9 cellular contexts compared by ENCODE assay signal in the genomic region with DNA sequence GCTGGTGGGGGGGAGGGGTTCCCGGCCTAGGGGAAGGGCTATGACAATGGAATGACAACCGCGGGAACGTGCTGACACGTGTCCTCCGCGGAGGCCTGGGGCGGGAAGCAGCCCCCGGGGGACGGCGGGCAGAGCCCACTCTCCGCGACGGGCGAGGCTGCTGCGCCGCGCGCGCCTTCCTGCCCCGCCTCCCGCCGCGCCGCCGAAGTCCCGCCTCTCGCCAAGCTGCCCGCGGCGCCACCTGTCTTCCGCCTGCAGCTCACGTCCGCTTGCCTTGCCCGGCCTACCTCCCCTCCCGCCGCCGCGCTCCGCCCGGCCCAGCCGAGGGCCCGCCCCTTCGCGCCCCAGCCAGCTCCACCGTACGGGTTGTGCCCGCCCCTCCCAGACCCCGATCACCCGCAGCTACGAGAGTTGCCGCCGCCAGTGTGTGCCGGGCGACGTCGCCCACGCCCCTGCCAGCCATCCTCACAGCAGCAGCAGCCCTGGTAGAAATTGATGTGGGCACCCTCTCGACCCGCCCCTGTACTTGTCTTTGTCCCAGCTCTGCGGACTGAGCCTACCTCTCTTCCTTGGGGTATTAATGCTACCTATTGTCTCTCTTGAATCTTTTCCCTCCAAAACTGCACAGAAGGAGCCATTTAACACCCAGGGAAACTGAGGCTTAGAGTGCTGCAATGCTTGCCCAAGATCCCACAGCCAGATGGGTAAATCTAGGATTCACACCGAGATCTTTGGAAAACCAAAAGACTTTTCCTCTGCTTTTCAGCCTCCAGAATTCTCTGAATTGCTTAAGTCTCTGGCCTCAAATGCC. TPM values are rescaled to one million over a fixed set of nuclear protein-coding genes. Genes with fewer than 3 reads are reported as not detected.
DNase-seq lines count a peak whose midpoint lies in the region; ATAC-seq, FAIRE-seq and TF ChIP-seq lines count a peak whose summit lies in the region.
"Had no signal": no experiment of that assay in that cellular context is flagged by ENCODE, and none has a peak within 500 bp of the region (broad histone marks: within the 10 kb centered on the region; RNA-seq: fewer than 3 reads in every experiment).

PARP16 (minus strand) TSS at position 180 of the 811 bp plus-strand sequence. CDS start 457 bp downstream, outside the sequence.

- peak; percentile 38 for TF ChIP-seq CTCF in C4-2B (conservative IDR thresholded peaks at IDR 0.05)
- TF ChIP-seq CTCF in coronary artery (IDR thresholded peaks at IDR 0.05) = peak; percentile 18
- peak; percentile 71 for TF ChIP-seq CTCF in HepG2 (CRISPR knock-in tag; IDR thresholded peaks at IDR 0.05)

- TSS peak; percentile 71 for BruUV-seq in HepG2 (replicated peaks; lab: Mats Ljungman, UMichigan)

- H3K36me3 Mint-ChIP-seq in activated CD4-positive, alpha-beta T cell treated with anti-CD3 and anti-CD28 coated beads, Interleukin-2, amount 10 ng/mL, durations not matched to agents 24 days and 14 days (ENCODE audit: low read depth) = peaks cover 15% of the 10 kb centered on the region

- no peaks in the 10 kb centered on the region for H3K27me3 Mint-ChIP-seq in activated CD4-positive, alpha-beta T cell treated with anti-CD3 and anti-CD28 coated beads, Interleukin-2, amount 10 ng/mL, durations not matched to agents 24 days and 14 days

- no peaks in the 10 kb centered on the region for H4K20me1 ChIP-seq in HepG2 (ENCODE audit: insufficient read depth, low read length)

- TF ChIP-seq EP300 in HepG2 (IDR thresholded peaks at IDR 0.05; ENCODE audit: low read depth in 2 of 2, low read length in 2 of 2) (no peak), HepG2 (CRISPR knock-in tag; IDR thresholded peaks at IDR 0.05; ENCODE audit: borderline replicate concordance) (no peak)

- H3K4me1 Mint-ChIP-seq in activated CD4-positive, alpha-beta T cell treated with anti-CD3 and anti-CD28 coated beads, Interleukin-2, amount 10 ng/mL, durations not matched to agents 24 days and 14 days = peaks cover 27% of the 10 kb centered on the region

- H3K4me1 ChIP-seq in HepG2 (ENCODE audit: insufficient read depth, low read length) = peaks cover 46% of the 10 kb centered on the region

- H3K27ac Mint-ChIP-seq in activated CD4-positive, alpha-beta T cell treated with anti-CD3 and anti-CD28 coated beads, Interleukin-2, amount 10 ng/mL, durations not matched to agents 24 days and 14 days = peak within 1 kb of the TSS; percentile 86

- H3K27ac ChIP-seq in C4-2B (peak within 1 kb of the TSS; percentile 91), coronary artery (peak within 1 kb of the TSS; percentile 76 to 95), HepG2 (ENCODE audit: extremely low read length, insufficient read depth, low read length) (peak within 1 kb of the TSS; percentile 88)

- in situ Hi-C loops in HepG2 (cut with HindIII; ENCODE audit: extremely low pct_ligation_motif_present, low pct_unique_long_range_greater_than_20kb) = no loop called here

- no peaks in the 10 kb centered on the region for H3K9me3 Mint-ChIP-seq in activated CD4-positive, alpha-beta T cell treated with anti-CD3 and anti-CD28 coated beads, Interleukin-2, amount 10 ng/mL, durations not matched to agents 24 days and 14 days

- 15% methylated on average over 9 of the region's 62 CpGs for WGBS in HepG2 (ENCODE audit: low lambda C conversion rate)

- no peaks in the 10 kb centered on the region for H3K79me2 ChIP-seq in HepG2 (ENCODE audit: insufficient read depth, low read length)

- peak within 1 kb of the TSS; percentile 70 for H2AFZ ChIP-seq in HepG2 (ENCODE audit: low read length)

- FAIRE-seq in HepG2 (lab: Jason Lieb, UNC) = no peak
- FAIRE-seq: islet of Langerhans had no signal

- TF ChIP-seq POLR2A in HepG2 (IDR thresholded peaks at IDR 0.05; ENCODE audit: insufficient read depth in 1 of 2, low read depth in 2 of 2, low read length in 2 of 2) = peak; percentile 52 to 69

- TF ChIP-seq RAD21 in HepG2 (CRISPR knock-in tag; IDR thresholded peaks at IDR 0.05) = peak; percentile 46; the same call in 1 of the 2 replicates

- H3K4me3 ChIP-seq in coronary artery (peak within 1 kb of the TSS; percentile 94), HepG2 (replicated peaks in 1 of 3; ENCODE audit: insufficient read depth in 1 of 3, low read depth in 2 of 3, low read length in 3 of 3) (peak within 1 kb of the TSS; percentile 53 to 82 (median 78))

- H3K36me3 ChIP-seq in HepG2 (replicated peaks in 1 of 2; ENCODE audit: control insufficient read depth in 1 of 2, insufficient read depth in 2 of 2, low read length in 2 of 2) = no peaks in the 10 kb centered on the region

- intact Hi-C loops in activated CD4-positive, alpha-beta T cell treated with anti-CD3 and anti-CD28 coated beads, Interleukin-2, amount 10 ng/mL, durations not matched to agents 24 days and 14 days (cut with micrococcal nuclease) = loop anchor here (1.0 to 2.0 kb wide), 2 partner anchors 8 to 154 kb away; partner anchors contain the start of gene PDCD7
- intact Hi-C loops in HepG2 (cut with micrococcal nuclease; ENCODE audit: unreplicated experiment) = no loop called here

- H3K9ac ChIP-seq in HepG2 (ENCODE audit: insufficient read depth, low read depth, low read length) = peak within 1 kb of the TSS; percentile 75

- ATAC-seq in GM19351 (IDR thresholded peaks at IDR 0.05; ENCODE audit: unreplicated experiment) (peak; percentile 94), HG03469 (IDR thresholded peaks at IDR 0.05; ENCODE audit: unreplicated experiment) (peak; percentile 73), HepG2 (peak; percentile 94)

- CTCF ChIA-PET in HepG2 (lab: Yijun Ruan, JAX; ENCODE audit: low intra/inter-chr PET ratio, low total read pairs) = no interaction called here

- no peaks in the 10 kb centered on the region for H3K9me3 ChIP-seq in HepG2 (ENCODE audit: low read length)

- POLR2A ChIA-PET in HepG2 (lab: Yijun Ruan, JAX) = interaction anchor here (0.6 to 3.8 kb wide), 11 partner anchors 10 to 615 kb away, joined by 3 to 46 read pairs (median 4); partner anchors contain the start of genes CLPX, RNU5B-1 and SLC51B

- peak within 1 kb of the TSS; percentile 93 for H3K4me2 ChIP-seq in HepG2 (ENCODE audit: low read depth, low read length)

- H3K4me3 Mint-ChIP-seq in activated CD4-positive, alpha-beta T cell treated with anti-CD3 and anti-CD28 coated beads, Interleukin-2, amount 10 ng/mL, durations not matched to agents 24 days and 14 days = peak within 1 kb of the TSS; percentile 88

- DNase-seq in NCI-H526 treated with DMSO at 0.1 percent for 48 hours (lab: John Stamatoyannopoulos, UW) (peak; percentile 89), coronary artery (ENCODE audit: low spot score) (peak; percentile 94), HepG2 (ENCODE audit: low spot score) (peak; percentile 80)
- DNase-seq in activated CD4-positive, alpha-beta T cell treated with anti-CD3 and anti-CD28 coated beads, Interleukin-2, amount 10 ng/mL, durations not matched to agents 24 days and 14 days = peak; percentile 98
- DNase-seq in stimulated activated CD4-positive, alpha-beta T cell treated with anti-CD3 and anti-CD28 coated beads, Interleukin-4, amount 100 ng/mL, for 1 hour = peak; percentile 91

- no peaks in the 10 kb centered on the region; a peak in 1 of 5 replicates for H3K27me3 ChIP-seq in HepG2 (ENCODE audit: control insufficient read depth in 1 of 2, insufficient read depth in 2 of 2, low read length in 2 of 2)

TF ChIP-seq in HepG2, 621 proteins besides CTCF, POLR2A, EP300 and RAD21 (continues in another document):
- TF ChIP-seq, protein P1, sequence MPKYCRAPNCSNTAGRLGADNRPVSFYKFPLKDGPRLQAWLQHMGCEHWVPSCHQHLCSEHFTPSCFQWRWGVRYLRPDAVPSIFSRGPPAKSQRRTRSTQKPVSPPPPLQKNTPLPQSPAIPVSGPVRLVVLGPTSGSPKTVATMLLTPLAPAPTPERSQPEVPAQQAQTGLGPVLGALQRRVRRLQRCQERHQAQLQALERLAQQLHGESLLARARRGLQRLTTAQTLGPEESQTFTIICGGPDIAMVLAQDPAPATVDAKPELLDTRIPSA (CRISPR knock-in tag; IDR thresholded peaks at IDR 0.05; ENCODE audit: borderline replicate concordance) = peak; percentile 52; the same call in 1 of the 2 replicates
- TF ChIP-seq ISX (CRISPR knock-in tag; conservative IDR thresholded peaks at IDR 0.05) (no peak), TFAP4 (IDR thresholded peaks at IDR 0.05; ENCODE audit: borderline replicate concordance, low read depth) (peak; percentile 18; the same call in 1 of the 2 replicates), ZNF501 (CRISPR knock-in tag; IDR thresholded peaks at IDR 0.05) (no peak; the same call in none of the 2 replicates)

RNA-seq across cellular contexts. Expression of gene PARP16, which starts in this region (rescaled TPM):
- 11.7 TPM in 2 replicates for total RNA-seq in activated CD4-positive, alpha-beta T cell treated with anti-CD3 and anti-CD28 coated beads, Interleukin-2, amount 10 ng/mL, durations not matched to agents 24 days and 14 days
- 6.7 and 6.8 TPM in 2 replicates for total RNA-seq in HepG2 (2016; rRNA removed; fragmentation: Illumina TruSeq; extraction: Trizol)
- 4.9 and 6.3 TPM in 2 replicates for total RNA-seq in HepG2 (2016; cell fraction: cytosol; rRNA removed; fragmentation: Illumina TruSeq; extraction: Trizol; ENCODE audit: low read depth)
- total RNA-seq in HepG2 (2016; cell fraction: insoluble cytoplasmic fraction; rRNA removed; fragmentation: Illumina TruSeq; extraction: Trizol) = 5.8 and 6.5 TPM in 2 replicates
- 11.7 and 11.9 TPM in 2 replicates for total RNA-seq in HepG2 (2016; cell fraction: membrane; rRNA removed; fragmentation: Illumina TruSeq; extraction: Trizol)
- 8.4 and 9.2 TPM in 2 replicates for total RNA-seq in HepG2 (2016; cell fraction: nucleus; rRNA removed; fragmentation: Illumina TruSeq; extraction: Trizol)
- polyA plus RNA-seq in HepG2 (2011; rRNA removed) = 7.6 and 8.3 TPM in 2 replicates
- polyA plus RNA-seq in HepG2 (2011; cell fraction: cytosol; rRNA removed) = 6.1 and 7.9 TPM in 2 replicates
- polyA plus RNA-seq in HepG2 (2011; cell fraction: nucleus; rRNA removed) = 8.2 and 9.3 TPM in 2 replicates
- 9.2 and 9.4 TPM in 2 replicates for polyA plus RNA-seq in HepG2 (2012)
- 6.6 and 8.4 TPM in 2 replicates for polyA plus RNA-seq in HepG2 (2016; cell fraction: cytosol; fragmentation: Illumina TruSeq; extraction: Trizol; ENCODE audit: low read depth)
- polyA plus RNA-seq in HepG2 (2016; cell fraction: insoluble cytoplasmic fraction; fragmentation: Illumina TruSeq; extraction: Trizol; ENCODE audit: low read depth) = 10.0 and 11.7 TPM in 2 replicates
- 13.5 and 13.8 TPM in 2 replicates for polyA plus RNA-seq in HepG2 (2016; cell fraction: membrane; fragmentation: Illumina TruSeq; extraction: Trizol; ENCODE audit: low read depth)
- polyA plus RNA-seq in HepG2 (2016; cell fraction: nucleus; fragmentation: Illumina TruSeq; extraction: Trizol; ENCODE audit: insufficient read depth, low read depth) = 11.6 and 13.2 TPM in 2 replicates
- 9.3 and 10.7 TPM in 2 replicates for polyA minus RNA-seq in HepG2 (2011; rRNA and poly(A)+ RNA removed; ENCODE audit: low replicate concordance)
- 6.5 and 6.6 TPM in 2 replicates for polyA minus RNA-seq in HepG2 (2011; cell fraction: cytosol; rRNA and poly(A)+ RNA removed)
- 4.8 and 8.6 TPM in 2 replicates for polyA minus RNA-seq in HepG2 (2011; cell fraction: nucleus; rRNA and poly(A)+ RNA removed)

Comparison
In these comparisons a context has a peak if more than half of its experiments do, and no peak if none do; other contexts are left out.
1. Peak in every context shown above with its lines: DNase-seq, ATAC-seq, H3K4me3 ChIP-seq and H3K27ac ChIP-seq.
2. CTCF ChIP-seq: peak in every context shown above with its lines; median percentile 71 in HepG2; 38 in C4-2B; 18 in coronary artery.